Comparison of ENCODE assay signal across 8 cellular contexts in genomic region chr3:138188013-138188352, GRCh38. TPM values are rescaled to one million over a fixed set of nuclear protein-coding genes. Genes with fewer than 3 reads are reported as not detected.
DNase-seq lines count a peak whose midpoint lies in the region; ATAC-seq and TF ChIP-seq lines count a peak whose summit lies in the region.

No MANE protein-coding gene starts in this region.

- peak overlapping the region; percentile 92 for H3K4me3 Mint-ChIP-seq in activated CD4-positive, alpha-beta T cell treated with anti-CD3 and anti-CD28 coated beads, Interleukin-2, amount 10 ng/mL, durations not matched to agents 24 days and 14 days
- peak overlapping the region; percentile 89 for H3K4me3 Mint-ChIP-seq in central memory CD8-positive, alpha-beta T cell

- H3K27ac ChIP-seq in lung (ENCODE audit: low read depth in 1 of 2, low read length in 1 of 2) (peak overlapping the region; percentile 96), urinary bladder (ENCODE audit: low read depth) (peak overlapping the region; percentile 95)

- peak overlapping the region; percentile 93 for H3K9ac ChIP-seq in NT2/D1 (ENCODE audit: insufficient read length, low read depth)

- peaks cover 35% of the 10 kb centered on the region for H3K36me3 ChIP-seq in NT2/D1 (ENCODE audit: insufficient read depth, insufficient read length, low read length)
- peaks cover 0 to 2% of the 10 kb centered on the region in 2 donors for H3K36me3 ChIP-seq in lung (ENCODE audit: control insufficient read depth in 2 of 2, insufficient read depth in 2 of 2, low read length in 2 of 2)
- H3K36me3 ChIP-seq in urinary bladder (ENCODE audit: insufficient read depth), result no peaks in the 10 kb centered on the region

- ATAC-seq in central memory CD8-positive, alpha-beta T cell (replicated peaks; ENCODE audit: extremely low read depth, poor library complexity, severe bottlenecking), result peak; percentile 35
- peak; percentile 35 for ATAC-seq in lung (ENCODE audit: insufficient read depth, low FRiP score)

- intact Hi-C loops in activated CD4-positive, alpha-beta T cell treated with anti-CD3 and anti-CD28 coated beads, Interleukin-2, amount 10 ng/mL, durations not matched to agents 24 days and 14 days (cut with micrococcal nuclease), result loop anchor here (5.0 to 10.0 kb wide), 3 partner anchors 44 to 1167 kb away; no protein-coding TSS in a partner anchor

- H3K9me3 ChIP-seq in NT2/D1 (ENCODE audit: insufficient read depth, low read length), result peaks cover 6% of the 10 kb centered on the region; the same call in 1 of the 2 replicates
- H3K9me3 ChIP-seq in lung (ENCODE audit: control insufficient read depth in 2 of 2, insufficient read depth in 1 of 2, low read length in 1 of 2), result no peaks in the 10 kb centered on the region

- WGBS in lung, 2 donors, result 0% methylated on average over 11 of the region's 11 CpGs
- under 1% methylated on average over 11 of the region's 11 CpGs for WGBS in urinary bladder

- DNase-seq in activated CD4-positive, alpha-beta T cell treated with anti-CD3 and anti-CD28 coated beads, Interleukin-2, amount 10 ng/mL, durations not matched to agents 24 days and 14 days, result no peak
- DNase-seq in activated CD4-positive, alpha-beta T cell treated with anti-CD3 and anti-CD28 coated beads for 48 hours, result no peak
- peak; percentile 6 for DNase-seq in NT2/D1 (ENCODE audit: low read depth, low spot score)
- DNase-seq in central memory CD8-positive, alpha-beta T cell (ENCODE audit: low spot score in 2 of 2), result no peak
- no peak for DNase-seq in lung (ENCODE audit: low spot score)
- DNase-seq in NCI-H2196 treated with DMSO at 0.1 percent for 48 hours (lab: John Stamatoyannopoulos, UW; ENCODE audit: unreplicated experiment), result no peak
- no peak for DNase-seq in DMS114 treated with DMSO at 0.1 percent for 48 hours (lab: John Stamatoyannopoulos, UW; ENCODE audit: unreplicated experiment)

- peak overlapping the region; percentile 96 for H3K27ac Mint-ChIP-seq in activated CD4-positive, alpha-beta T cell treated with anti-CD3 and anti-CD28 coated beads, Interleukin-2, amount 10 ng/mL, durations not matched to agents 24 days and 14 days
- H3K27ac Mint-ChIP-seq in central memory CD8-positive, alpha-beta T cell (ENCODE audit: low read depth), result peak overlapping the region; percentile 92

- peaks cover 15% of the 10 kb centered on the region for H3K36me3 Mint-ChIP-seq in activated CD4-positive, alpha-beta T cell treated with anti-CD3 and anti-CD28 coated beads, Interleukin-2, amount 10 ng/mL, durations not matched to agents 24 days and 14 days (ENCODE audit: low read depth)
- peaks cover 13% of the 10 kb centered on the region for H3K36me3 Mint-ChIP-seq in central memory CD8-positive, alpha-beta T cell (ENCODE audit: insufficient read depth)

- peaks cover 16% of the 10 kb centered on the region for H3K27me3 Mint-ChIP-seq in activated CD4-positive, alpha-beta T cell treated with anti-CD3 and anti-CD28 coated beads, Interleukin-2, amount 10 ng/mL, durations not matched to agents 24 days and 14 days
- H3K27me3 Mint-ChIP-seq in central memory CD8-positive, alpha-beta T cell, result peaks cover 25% of the 10 kb centered on the region

- peaks cover 24% of the 10 kb centered on the region for H3K27me3 ChIP-seq in NT2/D1 (ENCODE audit: insufficient read depth, insufficient read length)
- no peaks in the 10 kb centered on the region for H3K27me3 ChIP-seq in lung (ENCODE audit: control insufficient read depth, insufficient read depth)

- H3K4me1 ChIP-seq in NT2/D1 (ENCODE audit: insufficient read depth, insufficient read length) (no peaks in the 10 kb centered on the region), lung (ENCODE audit: control insufficient read depth in 2 of 2, insufficient read depth in 2 of 2, low read length in 2 of 2) (peaks cover 0 to 9% of the 10 kb centered on the region in 2 donors), urinary bladder (ENCODE audit: insufficient read depth) (no peaks in the 10 kb centered on the region)

- H3K4me1 Mint-ChIP-seq in activated CD4-positive, alpha-beta T cell treated with anti-CD3 and anti-CD28 coated beads, Interleukin-2, amount 10 ng/mL, durations not matched to agents 24 days and 14 days, result peaks cover 31% of the 10 kb centered on the region
- H3K4me1 Mint-ChIP-seq in central memory CD8-positive, alpha-beta T cell, result peaks cover 45% of the 10 kb centered on the region

- no peaks in the 10 kb centered on the region for H3K9me3 Mint-ChIP-seq in activated CD4-positive, alpha-beta T cell treated with anti-CD3 and anti-CD28 coated beads, Interleukin-2, amount 10 ng/mL, durations not matched to agents 24 days and 14 days
- no peaks in the 10 kb centered on the region for H3K9me3 Mint-ChIP-seq in central memory CD8-positive, alpha-beta T cell

- peak overlapping the region; percentile 97 for H3K4me3 ChIP-seq in NT2/D1 (ENCODE audit: insufficient read length, low read depth)
- peak overlapping the region; percentile 70 for H3K4me3 ChIP-seq in lung
- peak overlapping the region; percentile 87 for H3K4me3 ChIP-seq in urinary bladder (ENCODE audit: low read depth, low read length)

- no peak for TF ChIP-seq CTCF in lung (IDR thresholded peaks at IDR 0.05; ENCODE audit: control extremely low read depth, extremely low read depth)

RNA-seq across cellular contexts. Expression of gene ARMC8, which starts 0.9 kb away (rescaled TPM):
- total RNA-seq in activated CD4-positive, alpha-beta T cell treated with anti-CD3 and anti-CD28 coated beads, Interleukin-2, amount 10 ng/mL, durations not matched to agents 24 days and 14 days, result 46.0 and 48.1 TPM in 2 replicates
- total RNA-seq in lung (10 to 100 TPM; 52.3 to 68.8 TPM), urinary bladder (83.3 TPM)
- polyA plus RNA-seq in lung (10 to 100 TPM; 14.2 to 23.5 TPM), urinary bladder (33.0 TPM)

RNA-seq across cellular contexts. Expression of gene DBR1, which starts 13.3 kb away (rescaled TPM):
- 27.3 and 28.3 TPM in 2 replicates for total RNA-seq in activated CD4-positive, alpha-beta T cell treated with anti-CD3 and anti-CD28 coated beads, Interleukin-2, amount 10 ng/mL, durations not matched to agents 24 days and 14 days
- 10 to 100 TPM; 16.0 to 20.8 TPM for total RNA-seq in lung
- 1 to 10 TPM; 6.2 to 8.7 TPM for polyA plus RNA-seq in lung
- total RNA-seq in urinary bladder, result 25.8 TPM
- polyA plus RNA-seq in urinary bladder, result 11.3 TPM

RNA-seq across cellular contexts. Expression of gene A4GNT, which starts 55.8 kb away (rescaled TPM):
- not detected in 2 replicates for total RNA-seq in activated CD4-positive, alpha-beta T cell treated with anti-CD3 and anti-CD28 coated beads, Interleukin-2, amount 10 ng/mL, durations not matched to agents 24 days and 14 days
- total RNA-seq in lung, result under 1 TPM in 1 of 2 donors, not detected in 1; 0.25 TPM
- under 1 TPM in 1 of 2 donors, not detected in 1; 0.06 TPM for polyA plus RNA-seq in lung
- not detected for total RNA-seq in urinary bladder
- not detected for polyA plus RNA-seq in urinary bladder
